Comparison of ENCODE assay signal across 8 cellular contexts in genomic region chr10:26684667-26685264, GRCh38. TPM values are rescaled to one million over a fixed set of nuclear protein-coding genes. Genes with fewer than 3 reads are reported as not detected.
DNase-seq lines count a peak whose midpoint lies in the region; ATAC-seq and TF ChIP-seq lines count a peak whose summit lies in the region.
"Not testable (repeated sequence)": the region's sequence is repeated elsewhere in the genome, so short reads cannot be mapped to it uniquely, and the experiment has no call there.

No MANE protein-coding gene starts in this region.

- not testable (repeated sequence) for H3K36me3 Mint-ChIP-seq in Calu3 (ENCODE audit: insufficient read depth, unreplicated experiment)

- not testable (repeated sequence) for H3K9me3 Mint-ChIP-seq in Calu3 (ENCODE audit: low read depth, unreplicated experiment)

- peak; percentile 42 for TF ChIP-seq CTCF in Calu3 (IDR thresholded peaks at IDR 0.05; ENCODE audit: unreplicated experiment)
- peak; percentile 48 for TF ChIP-seq CTCF in smooth muscle cell (IDR thresholded peaks at IDR 0.05; ENCODE audit: borderline replicate concordance, insufficient read depth, poor library complexity, severe bottlenecking)

- H4K20me1 ChIP-seq in smooth muscle cell (ENCODE audit: low read depth) = not testable (repeated sequence)

- WGBS in smooth muscle cell (ENCODE audit: low lambda C conversion rate) = 31% methylated on average over 6 of the region's 6 CpGs

- not testable (repeated sequence) for H3F3A ChIP-seq in smooth muscle cell (ENCODE audit: low read depth)

- peak; percentile 97 for ATAC-seq in GM19395 (IDR thresholded peaks at IDR 0.05; ENCODE audit: unreplicated experiment)
- peak; percentile 85 for ATAC-seq in HG03045 (IDR thresholded peaks at IDR 0.05; ENCODE audit: unreplicated experiment)

- CTCF ChIA-PET in Calu3 (lab: Charles Lee) = interaction anchor here (0.5 kb wide), 1 partner anchor 199 kb away, joined by 3 read pairs; no protein-coding TSS in a partner anchor

- H3K27ac Mint-ChIP-seq in Calu3 (ENCODE audit: unreplicated experiment) = not testable (repeated sequence)

- H3K4me1 Mint-ChIP-seq in Calu3 (ENCODE audit: low read depth, unreplicated experiment) = not testable (repeated sequence)

- intact Hi-C loops in Calu3 (cut with micrococcal nuclease; ENCODE audit: unreplicated experiment) = not testable (repeated sequence)

- H2AFZ ChIP-seq in smooth muscle cell (ENCODE audit: low read depth) = peak overlapping the region; percentile 50

- H3K27ac ChIP-seq in smooth muscle cell (ENCODE audit: low read depth) = not testable (repeated sequence)

- DNase-seq in Calu3; smooth muscle cell (lab: John Stamatoyannopoulos, UW; ENCODE audit: unreplicated experiment): not testable (repeated sequence)
- DNase-seq in NCI-H146 (lab: John Stamatoyannopoulos, UW) (peak; percentile 34), SKM-1 treated with dmso at 0.1 percent for 144 hours (lab: John Stamatoyannopoulos, UW; ENCODE audit: unreplicated experiment) (peak; percentile 8), cerebellum (ENCODE audit: low spot score) (peak; percentile 33), iris pigment epithelial cell (ENCODE audit: low read depth) (peak; percentile 38)

- not testable (repeated sequence) for BruUV-seq in Calu3 (replicated peaks; lab: Mats Ljungman, UMichigan)

- not testable (repeated sequence) for H3K4me2 ChIP-seq in smooth muscle cell

- not testable (repeated sequence) for H3K27me3 ChIP-seq in smooth muscle cell (ENCODE audit: low read depth)

- H3K4me1 ChIP-seq in smooth muscle cell (ENCODE audit: low read depth) = not testable (repeated sequence)

- H3K4me3 Mint-ChIP-seq in Calu3 (ENCODE audit: low read depth, unreplicated experiment) = not testable (repeated sequence)

- not testable (repeated sequence) for H3K9me3 ChIP-seq in smooth muscle cell (replicated peaks; ENCODE audit: low read depth)

- H3K27me3 Mint-ChIP-seq in Calu3 (ENCODE audit: unreplicated experiment) = not testable (repeated sequence)

- H3K79me2 ChIP-seq in smooth muscle cell (ENCODE audit: low read depth) = not testable (repeated sequence)

- not testable (repeated sequence) for H3K36me3 ChIP-seq in smooth muscle cell (ENCODE audit: low read depth)

- H3K9ac ChIP-seq in smooth muscle cell (ENCODE audit: low read depth) = not testable (repeated sequence)

- H3K4me3 ChIP-seq in smooth muscle cell = not testable (repeated sequence)

RNA-seq across cellular contexts. Expression of gene PDSS1, which starts 12.7 kb away (rescaled TPM):
- total RNA-seq in Calu3 (2022) (15.4 and 15.9 TPM in 2 replicates), cerebellum (15.6 TPM), smooth muscle cell (5.2 and 14.0 TPM in 2 replicates)
- 5.1 and 6.8 TPM in 2 replicates for polyA plus RNA-seq in smooth muscle cell
